3 cellular contexts compared by ENCODE assay signal in the genomic region with DNA sequence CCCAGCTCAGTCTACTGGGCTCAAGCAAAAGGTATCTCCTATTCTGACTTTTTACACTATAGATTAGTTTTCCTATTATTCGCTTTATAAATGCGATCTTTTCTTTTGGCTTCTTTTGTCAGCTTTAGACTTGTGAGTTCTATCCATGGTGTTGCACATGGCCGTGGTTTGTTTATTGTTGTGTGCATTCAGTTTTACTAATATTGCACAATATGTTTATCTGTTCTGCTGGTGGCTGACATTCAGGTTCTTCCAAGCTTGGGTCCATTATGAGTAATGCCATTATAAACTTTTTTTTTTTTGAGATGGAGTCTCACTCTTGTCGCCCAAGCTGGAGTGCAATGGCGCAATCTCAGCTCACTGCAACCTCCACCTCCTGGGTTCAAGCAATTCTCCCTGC.
TF ChIP-seq lines count a peak whose summit lies in the region.
"Not testable (repeated sequence)": the region's sequence is repeated elsewhere in the genome, so short reads cannot be mapped to it uniquely, and the experiment has no call there.

No MANE protein-coding gene starts in this region.

TF ChIP-seq in IMR-90, 13 proteins besides CTCF, POLR2A, EP300 and RAD21:
- TF ChIP-seq CEBPB (IDR thresholded peaks at IDR 0.05; ENCODE audit: low read depth, low read length) = peak; percentile 70

TF ChIP-seq in K562, 482 proteins besides CTCF, POLR2A, EP300 and RAD21:
- 0 out of 2 replicates have a peak, but pooled peaks have one; percentile 32 for TF ChIP-seq CEBPB (tag; IDR thresholded peaks at IDR 0.05)
- not testable (repeated sequence) for TF ChIP-seq CEBPG (CRISPR knock-in tag; IDR thresholded peaks at IDR 0.05)
- 0 out of 4 replicates have a peak, but pooled peaks of 1 of the 2 experiments have one; percentile 19 for TF ChIP-seq CEBPG (tag; conservative IDR thresholded peaks at IDR 0.05 in 1 of 2, IDR thresholded peaks at IDR 0.05 in 1 of 2)

TF ChIP-seq in HepG2, 621 proteins besides CTCF, POLR2A, EP300 and RAD21:
- TF ChIP-seq CEBPB (IDR thresholded peaks at IDR 0.05; ENCODE audit: borderline replicate concordance, low read depth, low read length) = peak; percentile 47; the same call in 1 of the 2 replicates
